Comparison of ENCODE assay signal across 8 cellular contexts in genomic region chr18:79964330-79965118, GRCh38. TPM values are rescaled to one million over a fixed set of nuclear protein-coding genes. Genes with fewer than 3 reads are reported as not detected.
DNase-seq lines count a peak whose midpoint lies in the region; ATAC-seq and TF ChIP-seq lines count a peak whose summit lies in the region.

HSBP1L1 (plus strand) TSS chr18:79964643; CDS start chr18:79964736, 93 bp downstream.

- H4K20me1 ChIP-seq in hepatocyte (ENCODE audit: insufficient read depth, poor library complexity, severe bottlenecking): peaks cover 6% of the 10 kb centered on the region

- H3K4me1 ChIP-seq in hepatocyte (ENCODE audit: insufficient read depth): peaks cover 20% of the 10 kb centered on the region

- H3K9me2 ChIP-seq in hepatocyte (replicated peaks; ENCODE audit: insufficient read depth): no peaks in the 10 kb centered on the region

- H3K27me3 ChIP-seq in hepatocyte: no peaks in the 10 kb centered on the region

- TF ChIP-seq CTCF in hepatocyte (IDR thresholded peaks at IDR 0.05; ENCODE audit: poor library complexity): peak; percentile 34

- 14% methylated on average over 40 of the region's 73 CpGs for WGBS in hepatocyte (ENCODE audit: low lambda C conversion rate, missing lambda C conversion rate)

- peak within 1 kb of the TSS; percentile 55 for H3K4me3 ChIP-seq in hepatocyte
- H3K4me3 ChIP-seq in skeletal muscle cell (ENCODE audit: low read depth, low read length): peak within 1 kb of the TSS; percentile 57

- no peaks in the 10 kb centered on the region for H3K9me3 ChIP-seq in hepatocyte (ENCODE audit: low read depth)

- peak within 1 kb of the TSS; percentile 94 for H3K4me2 ChIP-seq in hepatocyte

- peaks cover 24% of the 10 kb centered on the region for H3K79me2 ChIP-seq in hepatocyte

- peak within 1 kb of the TSS; percentile 96 for H3K27ac ChIP-seq in hepatocyte

- ATAC-seq in GM19397 (IDR thresholded peaks at IDR 0.05; ENCODE audit: unreplicated experiment) (peak; percentile 64), HG03521 (IDR thresholded peaks at IDR 0.05; ENCODE audit: unreplicated experiment) (peak; percentile 61)

- DNase-seq in COR-L47 (lab: John Stamatoyannopoulos, UW) (peak; percentile 32), T follicular helper cell (ENCODE audit: low read depth) (peak; percentile 50), astrocyte of the hippocampus (ENCODE audit: low read depth, low spot score) (peak; percentile 76), hepatocyte (ENCODE audit: low spot score) (peak; percentile 92), skeletal muscle cell (ENCODE audit: low read depth) (no peak), dedifferentiated amniotic fluid mesenchymal stem cell (ENCODE audit: extremely low spot score) (no peak)

- peak within 1 kb of the TSS; percentile 3 for H2AFZ ChIP-seq in hepatocyte

- H3K36me3 ChIP-seq in hepatocyte (replicated peaks; ENCODE audit: insufficient read depth, low read depth): no peaks in the 10 kb centered on the region

RNA-seq across cellular contexts. Expression of gene HSBP1L1, which starts in this region (rescaled TPM):
- 55.2 and 58.7 TPM in 2 replicates for total RNA-seq in hepatocyte
- polyA plus RNA-seq in hepatocyte: 81.9 and 82.0 TPM in 2 replicates

Comparison
In these comparisons a context has a peak if more than half of its experiments do, and no peak if none do; other contexts are left out.
1. DNase-seq: peak in COR-L47 (single experiment), T follicular helper cell (single experiment), astrocyte of the hippocampus (single experiment) and hepatocyte (single experiment); none in skeletal muscle cell (single experiment) and dedifferentiated amniotic fluid mesenchymal stem cell (single experiment).